ENCODE assay signal across 18 cellular contexts in genomic region chr6:11201015-11201414, GRCh38. TPM values are rescaled to one million over a fixed set of nuclear protein-coding genes. Genes with fewer than 3 reads are reported as not detected.
DNase-seq lines count a peak whose midpoint lies in the region; ATAC-seq, FAIRE-seq and TF ChIP-seq lines count a peak whose summit lies in the region.
"Had no signal": no experiment of that assay in that cellular context is flagged by ENCODE, and none has a peak within 500 bp of the region (broad histone marks: within the 10 kb centered on the region; RNA-seq: fewer than 3 reads in every experiment).

No MANE protein-coding gene starts in this region.

- peak in 1 of 2 experiments; percentile 68; a peak in 2 of 4 replicates for TF ChIP-seq POLR2A in HepG2 (IDR thresholded peaks at IDR 0.05; ENCODE audit: insufficient read depth in 1 of 2, low read depth in 2 of 2, low read length in 2 of 2)
- TF ChIP-seq POLR2A in right lobe of liver (IDR thresholded peaks at IDR 0.05) = no peak

- peaks cover 95% of the 10 kb centered on the region for H3K79me2 ChIP-seq in HepG2 (ENCODE audit: insufficient read depth, low read length)

- DNase-seq in HepG2 (ENCODE audit: low spot score) = no peak
- DNase-seq in right lobe of liver = no peak
- no peak for DNase-seq in ascending aorta (ENCODE audit: low spot score in 2 of 2)
- no peak for DNase-seq in natural killer cell treated with Interleukin-12 subunit alpha and Interleukin-12 subunit beta and Interleukin-15 and Interleukin-18, amount 100 ng/mL, for 72 hours (ENCODE audit: low spot score)
- no peak for DNase-seq in NCI-H2227 (lab: John Stamatoyannopoulos, UW; ENCODE audit: unreplicated experiment)
- DNase-seq in tibial artery = no peak
- DNase-seq in SJCRH30 = no peak
- DNase-seq: amniotic stem cell; Caco-2; NCI-H187 treated with DMSO at 0.1 percent for 48 hours; NCI-H510A; RPMI8226; stimulated activated naive CD4-positive, alpha-beta T cell treated with Interleukin-2 at 50 U/mL for 16 hours; WERI-Rb-1 had no signal

- no peak overlapping the region for H3K4me3 Mint-ChIP-seq in natural killer cell treated with Interleukin-12 subunit alpha and Interleukin-12 subunit beta and Interleukin-15 and Interleukin-18, amount 100 ng/mL, for 72 hours
- H3K4me3 Mint-ChIP-seq: mesothelial cell of epicardium had no signal

- H3K27ac Mint-ChIP-seq in natural killer cell treated with Interleukin-12 subunit alpha and Interleukin-12 subunit beta and Interleukin-15 and Interleukin-18, amount 100 ng/mL, for 72 hours = peak overlapping the region; percentile 100
- H3K27ac Mint-ChIP-seq: activated T-helper 2 cell treated with anti-CD3 and anti-CD28 coated beads, Interferon-gamma antibody, Interleukin-2, Interleukin-4, amounts not matched to agents 10 μg/mL and 5 μg/mL and 100 μg/mL, durations not matched to agents 14 hours and 24 hours and 36 hours; mesothelial cell of epicardium had no signal

- H3K36me3 ChIP-seq in HepG2 (replicated peaks in 1 of 2; ENCODE audit: control insufficient read depth in 1 of 2, insufficient read depth in 2 of 2, low read length in 2 of 2) (peaks cover 37 to 88% of the 10 kb centered on the region in 2 experiments), right lobe of liver (peaks cover 0 to 5% (median 0%) of the 10 kb centered on the region in 4 donors), ascending aorta (peaks cover 25 to 79% of the 10 kb centered on the region in 2 donors), tibial artery (peaks cover 0 to 40% (median 6%) of the 10 kb centered on the region in 3 donors), SJCRH30 (no peaks in the 10 kb centered on the region)
- H3K36me3 ChIP-seq: WERI-Rb-1 had no signal

- H3K4me1 ChIP-seq in HepG2 (ENCODE audit: insufficient read depth, low read length) (peaks cover 95% of the 10 kb centered on the region), right lobe of liver (peaks cover 0 to 11% (median 3%) of the 10 kb centered on the region in 4 donors), ascending aorta (peaks cover 15 to 93% of the 10 kb centered on the region in 2 donors), tibial artery (peaks cover 0 to 93% (median 45%) of the 10 kb centered on the region in 4 donors), SJCRH30 (peaks cover 12% of the 10 kb centered on the region)

- H3K27me3 ChIP-seq in HepG2 (ENCODE audit: control insufficient read depth in 1 of 2, insufficient read depth in 2 of 2, low read length in 2 of 2) (no peaks in the 10 kb centered on the region), right lobe of liver (no peaks in the 10 kb centered on the region), ascending aorta (no peaks in the 10 kb centered on the region), tibial artery (no peaks in the 10 kb centered on the region), SJCRH30 (no peaks in the 10 kb centered on the region)

- H3K27ac ChIP-seq in HepG2 (ENCODE audit: extremely low read length, insufficient read depth, low read length) (peak overlapping the region; percentile 24), right lobe of liver (peak overlapping the region in 1 of 3 donors; percentile 11), ascending aorta (peak overlapping the region; percentile 35 to 94), tibial artery (no peak overlapping the region), SJCRH30 (no peak overlapping the region)
- H3K27ac ChIP-seq: WERI-Rb-1 had no signal

- intact Hi-C loops in HepG2 (cut with micrococcal nuclease; ENCODE audit: unreplicated experiment) = no loop called here
- intact Hi-C loops in right lobe of liver (cut with DNase I) = no loop called here
- intact Hi-C loops in ascending aorta (cut with DNase I) = no loop called here
- intact Hi-C loops in tibial artery (cut with DNase I; ENCODE audit: low total_unique reads) = no loop called here

- no peak for TF ChIP-seq RAD21 in HepG2 (CRISPR knock-in tag; IDR thresholded peaks at IDR 0.05)

- TF ChIP-seq CTCF in HepG2 (CRISPR knock-in tag; IDR thresholded peaks at IDR 0.05) (no peak), right lobe of liver (IDR thresholded peaks at IDR 0.05) (no peak), ascending aorta (IDR thresholded peaks at IDR 0.05) (no peak), tibial artery (IDR thresholded peaks at IDR 0.05) (no peak)

- no peaks in the 10 kb centered on the region for H3K27me3 Mint-ChIP-seq in natural killer cell treated with Interleukin-12 subunit alpha and Interleukin-12 subunit beta and Interleukin-15 and Interleukin-18, amount 100 ng/mL, for 72 hours

- H3K4me3 ChIP-seq in HepG2 (replicated peaks in 1 of 3; ENCODE audit: insufficient read depth in 1 of 3, low read depth in 2 of 3, low read length in 3 of 3) (no peak overlapping the region), right lobe of liver (no peak overlapping the region), ascending aorta (peak overlapping the region in 1 of 2 donors; percentile 6), tibial artery (no peak overlapping the region), SJCRH30 (no peak overlapping the region)

- H3K9me3 ChIP-seq in HepG2 (ENCODE audit: low read length) = no peaks in the 10 kb centered on the region
- H3K9me3 ChIP-seq in right lobe of liver = no peaks in the 10 kb centered on the region
- H3K9me3 ChIP-seq in ascending aorta = no peaks in the 10 kb centered on the region
- no peaks in the 10 kb centered on the region for H3K9me3 ChIP-seq in tibial artery
- H3K9me3 ChIP-seq in SJCRH30 (replicated peaks) = no peaks in the 10 kb centered on the region
- H3K9me3 ChIP-seq: Caco-2 had no signal

- H3K4me1 Mint-ChIP-seq in natural killer cell treated with Interleukin-12 subunit alpha and Interleukin-12 subunit beta and Interleukin-15 and Interleukin-18, amount 100 ng/mL, for 72 hours (ENCODE audit: low read depth in 2 of 2) = peaks cover 79 to 80% of the 10 kb centered on the region in 2 donors

- no peak for ATAC-seq in HepG2
- ATAC-seq in right lobe of liver = no peak
- no peak for ATAC-seq in natural killer cell treated with Interleukin-12 subunit alpha and Interleukin-12 subunit beta and Interleukin-15 and Interleukin-18, amount 100 ng/mL, for 72 hours
- ATAC-seq in GM18867 (IDR thresholded peaks at IDR 0.05; ENCODE audit: unreplicated experiment) = no peak
- ATAC-seq: HCT116 had no signal

- in situ Hi-C loops in HepG2 (cut with HindIII; ENCODE audit: extremely low pct_ligation_motif_present, low pct_unique_long_range_greater_than_20kb) = no loop called here

- no peak for FAIRE-seq in HepG2 (lab: Jason Lieb, UNC)

- peaks cover 43% of the 10 kb centered on the region for H3K36me3 Mint-ChIP-seq in natural killer cell treated with Interleukin-12 subunit alpha and Interleukin-12 subunit beta and Interleukin-15 and Interleukin-18, amount 100 ng/mL, for 72 hours

- H2AFZ ChIP-seq in HepG2 (ENCODE audit: low read length) = no peak overlapping the region

- POLR2A ChIA-PET in HepG2 (lab: Yijun Ruan, JAX) = interaction anchor here (0.9 to 5.9 kb wide), 4 partner anchors 15 to 197 kb away, joined by 3 to 78 read pairs (median 29); no protein-coding TSS in a partner anchor

- H3K9ac ChIP-seq in HepG2 (ENCODE audit: insufficient read depth, low read depth, low read length) = no peak overlapping the region

- no peaks in the 10 kb centered on the region for H3K9me3 Mint-ChIP-seq in natural killer cell treated with Interleukin-12 subunit alpha and Interleukin-12 subunit beta and Interleukin-15 and Interleukin-18, amount 100 ng/mL, for 72 hours
- H3K9me3 Mint-ChIP-seq: activated T-helper 2 cell treated with anti-CD3 and anti-CD28 coated beads, Interferon-gamma antibody, Interleukin-2, Interleukin-4, amounts not matched to agents 10 μg/mL and 5 μg/mL and 100 μg/mL, durations not matched to agents 14 hours and 24 hours and 36 hours; mesothelial cell of epicardium had no signal

- no peak for TF ChIP-seq EP300 in HepG2 (IDR thresholded peaks at IDR 0.05; ENCODE audit: low read depth in 2 of 2, low read length in 2 of 2)
- TF ChIP-seq EP300 in HepG2 (CRISPR knock-in tag; IDR thresholded peaks at IDR 0.05; ENCODE audit: borderline replicate concordance) = no peak

- CTCF ChIA-PET in HepG2 (lab: Yijun Ruan, JAX; ENCODE audit: low intra/inter-chr PET ratio, low total read pairs) = no interaction called here

- WGBS in HepG2 (ENCODE audit: low lambda C conversion rate) = 84% methylated on average over 3 of the region's 3 CpGs
- 0% methylated on average over 1 of the region's 3 CpGs for WGBS in right lobe of liver (ENCODE audit: insufficient coverage, low coverage, low lambda C conversion rate, missing lambda C conversion rate)

- H3K4me2 ChIP-seq in HepG2 (ENCODE audit: low read depth, low read length) = no peak overlapping the region

- peaks cover 89% of the 10 kb centered on the region for H4K20me1 ChIP-seq in HepG2 (ENCODE audit: insufficient read depth, low read length)

- no TSS peak for BruUV-seq in HepG2 (replicated peaks; lab: Mats Ljungman, UMichigan)

RNA-seq across cellular contexts. Expression of gene NEDD9, which starts 31.5 kb away (rescaled TPM):
- total RNA-seq in HepG2 (2016; rRNA removed; fragmentation: Illumina TruSeq; extraction: Trizol) = 27.1 and 31.4 TPM in 2 replicates
- total RNA-seq in HepG2 (2016; cell fraction: cytosol; rRNA removed; fragmentation: Illumina TruSeq; extraction: Trizol; ENCODE audit: low read depth) = 3.1 and 3.2 TPM in 2 replicates
- total RNA-seq in HepG2 (2016; cell fraction: insoluble cytoplasmic fraction; rRNA removed; fragmentation: Illumina TruSeq; extraction: Trizol) = 25.2 and 29.8 TPM in 2 replicates
- total RNA-seq in HepG2 (2016; cell fraction: membrane; rRNA removed; fragmentation: Illumina TruSeq; extraction: Trizol) = 11.6 and 12.3 TPM in 2 replicates
- total RNA-seq in HepG2 (2016; cell fraction: nucleus; rRNA removed; fragmentation: Illumina TruSeq; extraction: Trizol) = 24.2 and 25.4 TPM in 2 replicates
- 363 and 389 TPM in 2 replicates for polyA plus RNA-seq in HepG2 (2011; rRNA removed)
- polyA plus RNA-seq in HepG2 (2011; cell fraction: cytosol; rRNA removed) = 249 and 284 TPM in 2 replicates
- 241 and 254 TPM in 2 replicates for polyA plus RNA-seq in HepG2 (2011; cell fraction: nucleus; rRNA removed)
- polyA plus RNA-seq in HepG2 (2012) = 141 and 166 TPM in 2 replicates
- polyA plus RNA-seq in HepG2 (2016; cell fraction: cytosol; fragmentation: Illumina TruSeq; extraction: Trizol; ENCODE audit: low read depth) = 1.5 and 2.0 TPM in 2 replicates
- 26.5 and 29.0 TPM in 2 replicates for polyA plus RNA-seq in HepG2 (2016; cell fraction: insoluble cytoplasmic fraction; fragmentation: Illumina TruSeq; extraction: Trizol; ENCODE audit: low read depth)
- polyA plus RNA-seq in HepG2 (2016; cell fraction: membrane; fragmentation: Illumina TruSeq; extraction: Trizol; ENCODE audit: low read depth) = 4.0 and 4.8 TPM in 2 replicates
- 28.0 and 29.7 TPM in 2 replicates for polyA plus RNA-seq in HepG2 (2016; cell fraction: nucleus; fragmentation: Illumina TruSeq; extraction: Trizol; ENCODE audit: insufficient read depth, low read depth)
- 3.4 and 577 TPM in 2 replicates for polyA minus RNA-seq in HepG2 (2011; rRNA and poly(A)+ RNA removed; ENCODE audit: low replicate concordance)
- polyA minus RNA-seq in HepG2 (2011; cell fraction: cytosol; rRNA and poly(A)+ RNA removed) = 263 and 295 TPM in 2 replicates
- 268 and 334 TPM in 2 replicates for polyA minus RNA-seq in HepG2 (2011; cell fraction: nucleus; rRNA and poly(A)+ RNA removed)
- 10 to 100 TPM in 4 of 6 experiments, 1 to 10 TPM in 2; 5.1 to 59.8 (median 26.2) TPM for total RNA-seq in right lobe of liver
- total RNA-seq in ascending aorta = 150 TPM
- total RNA-seq in natural killer cell treated with Interleukin-12 subunit alpha and Interleukin-12 subunit beta and Interleukin-15 and Interleukin-18, amount 100 ng/mL, for 72 hours = 10 to 100 TPM; 59.9 to 81.3 TPM
- total RNA-seq in SJCRH30 (2014; rRNA removed; shearing (Covaris generic)) = 0.42 and 0.71 TPM in 2 replicates

Comparison
In these comparisons a context has a peak if more than half of its experiments do, and no peak if none do; other contexts are left out.
1. H3K27ac ChIP-seq: peak in HepG2 (single experiment) and ascending aorta (2 of 2); none in tibial artery (0 of 2) and SJCRH30 (single experiment).